Comparison of ENCODE assay signal across 9 cellular contexts in genomic region chr9:100084734-100085133, GRCh38. TPM values are rescaled to one million over a fixed set of nuclear protein-coding genes. Genes with fewer than 3 reads are reported as not detected.
A peak's percentile ranks its signal among the peaks of the same experiment; 100 is the strongest.
DNase-seq lines count a peak whose midpoint lies in the region; ATAC-seq and TF ChIP-seq lines count a peak whose summit lies in the region.
"Had no signal": no experiment of that assay in that cellular context is flagged by ENCODE, and none has a peak within 500 bp of the region (broad histone marks: within the 10 kb centered on the region; RNA-seq: fewer than 3 reads in every experiment).

No MANE protein-coding gene starts in this region.

- H3K14ac ChIP-seq in mesenchymal stem cell (ENCODE audit: low read length in 2 of 2) = no peak overlapping the region

- H3K36me3 Mint-ChIP-seq in T-helper 17 cell (ENCODE audit: low read depth) = peaks cover 2% of the 10 kb centered on the region

- TF ChIP-seq CTCF in GM12864 (IDR thresholded peaks at IDR 0.05; ENCODE audit: low read depth, low read length, missing control alignments) = no peak

- WGBS in mesenchymal stem cell = 100% methylated on average over 3 of the region's 5 CpGs

- H3K36me3 ChIP-seq in mesenchymal stem cell (ENCODE audit: control insufficient read depth in 1 of 2, insufficient read depth in 2 of 2, low read depth in 1 of 2, low read length in 2 of 2) = no peaks in the 10 kb centered on the region

- no peak overlapping the region for H3K18ac ChIP-seq in mesenchymal stem cell (ENCODE audit: low read depth in 1 of 2, low read length in 2 of 2)

- no peak overlapping the region for H4K8ac ChIP-seq in mesenchymal stem cell (ENCODE audit: low read length)

- H3K4me3 ChIP-seq in GM12864 (ENCODE audit: low read depth, low read length) = no peak overlapping the region; the same call in 1 of the 2 replicates
- no peak overlapping the region for H3K4me3 ChIP-seq in mesenchymal stem cell (ENCODE audit: insufficient read depth in 1 of 2, low read depth in 1 of 2, low read length in 2 of 2)

- H2AK5ac ChIP-seq in mesenchymal stem cell (ENCODE audit: low read length, severe bottlenecking) = no peak overlapping the region

- no peak overlapping the region for H3K9ac ChIP-seq in mesenchymal stem cell (ENCODE audit: low read length)

- H2BK120ac ChIP-seq in mesenchymal stem cell (ENCODE audit: low read depth, low read length) = no peak overlapping the region

- H3K4me1 Mint-ChIP-seq in T-helper 17 cell = peaks cover 54% of the 10 kb centered on the region

- peaks cover 5% of the 10 kb centered on the region for H3K79me1 ChIP-seq in mesenchymal stem cell (replicated peaks; ENCODE audit: low read length, poor library complexity, severe bottlenecking)

- ATAC-seq in GM19372 (IDR thresholded peaks at IDR 0.05; ENCODE audit: low read depth, unreplicated experiment) (peak; percentile 78), HG03025 (IDR thresholded peaks at IDR 0.05; ENCODE audit: low FRiP score, unreplicated experiment) (peak; percentile 68), T-helper 17 cell (peak; percentile 94)

- peak overlapping the region; percentile 75 for H3K27ac Mint-ChIP-seq in T-helper 17 cell

- no peak overlapping the region for H3K27ac ChIP-seq in mesenchymal stem cell (ENCODE audit: low read length, poor library complexity, severe bottlenecking)

- no peak overlapping the region for H3K4me3 Mint-ChIP-seq in T-helper 17 cell

- no peak overlapping the region for H4K91ac ChIP-seq in mesenchymal stem cell (ENCODE audit: low read length)

- H2AFZ ChIP-seq in mesenchymal stem cell (ENCODE audit: low read depth, low read length) = no peak overlapping the region

- no peak overlapping the region for H2BK5ac ChIP-seq in mesenchymal stem cell (ENCODE audit: low read depth, low read length, poor library complexity, severe bottlenecking)

- no peaks in the 10 kb centered on the region for H3K27me3 Mint-ChIP-seq in T-helper 17 cell

- H3K23ac ChIP-seq in mesenchymal stem cell (ENCODE audit: low read length in 2 of 2) = no peak overlapping the region

- H2BK12ac ChIP-seq in mesenchymal stem cell (ENCODE audit: low read length in 2 of 2) = no peak overlapping the region

- H3K27me3 ChIP-seq in mesenchymal stem cell (ENCODE audit: control insufficient read depth in 1 of 2, insufficient read depth in 1 of 2, low read length in 2 of 2) = no peaks in the 10 kb centered on the region

- no peak overlapping the region for H2BK15ac ChIP-seq in mesenchymal stem cell (ENCODE audit: low read depth, poor library complexity, severe bottlenecking)

- no peak overlapping the region for H3K4ac ChIP-seq in mesenchymal stem cell (ENCODE audit: low read depth in 1 of 2, low read length in 2 of 2)

- H3K4me1 ChIP-seq in mesenchymal stem cell (ENCODE audit: control insufficient read depth, insufficient read depth, low read depth, low read length) = no peaks in the 10 kb centered on the region

- H3K4me2 ChIP-seq in mesenchymal stem cell (ENCODE audit: low read length, poor library complexity, severe bottlenecking) = no peak overlapping the region

- H3K9me3 ChIP-seq in T-helper 17 cell (ENCODE audit: control insufficient read depth, low read length, poor library complexity, severe bottlenecking) (no peaks in the 10 kb centered on the region), mesenchymal stem cell (ENCODE audit: control insufficient read depth, low read length) (no peaks in the 10 kb centered on the region)

- DNase-seq in GM12864 (ENCODE audit: low read depth) = peak; percentile 64
- DNase-seq in T-helper 17 cell = no peak
- no peak for DNase-seq in HK-2 (ENCODE audit: unreplicated experiment)
- DNase-seq in DMS153 (lab: John Stamatoyannopoulos, UW) = no peak
- no peak for DNase-seq in mesenchymal stem cell
- DNase-seq in dermis blood vessel endothelial cell = no peak
- DNase-seq: DMS53 had no signal

RNA-seq across cellular contexts. Expression of gene ERP44, which starts 14.1 kb away (rescaled TPM):
- total RNA-seq in T-helper 17 cell (10 to 100 TPM; 11.6 to 12.4 TPM), dermis blood vessel endothelial cell (9.4 and 16.4 TPM in 2 replicates)
- 35.5 TPM for polyA plus RNA-seq in mesenchymal stem cell (2013, experiment 1 of 2)
- polyA plus RNA-seq in mesenchymal stem cell (2013, experiment 2 of 2) = 36.5 TPM

RNA-seq across cellular contexts. Expression of gene INVS, which starts 14.3 kb away (rescaled TPM):
- 10 to 100 TPM; 14.6 to 16.2 TPM for total RNA-seq in T-helper 17 cell
- 8.6 TPM for polyA plus RNA-seq in mesenchymal stem cell (2013, experiment 1 of 2)
- polyA plus RNA-seq in mesenchymal stem cell (2013, experiment 2 of 2) = 7.7 TPM
- total RNA-seq in dermis blood vessel endothelial cell = 36.8 TPM in 2 replicates
